Comparison of ENCODE assay signal across 12 cellular contexts in the genomic region with DNA sequence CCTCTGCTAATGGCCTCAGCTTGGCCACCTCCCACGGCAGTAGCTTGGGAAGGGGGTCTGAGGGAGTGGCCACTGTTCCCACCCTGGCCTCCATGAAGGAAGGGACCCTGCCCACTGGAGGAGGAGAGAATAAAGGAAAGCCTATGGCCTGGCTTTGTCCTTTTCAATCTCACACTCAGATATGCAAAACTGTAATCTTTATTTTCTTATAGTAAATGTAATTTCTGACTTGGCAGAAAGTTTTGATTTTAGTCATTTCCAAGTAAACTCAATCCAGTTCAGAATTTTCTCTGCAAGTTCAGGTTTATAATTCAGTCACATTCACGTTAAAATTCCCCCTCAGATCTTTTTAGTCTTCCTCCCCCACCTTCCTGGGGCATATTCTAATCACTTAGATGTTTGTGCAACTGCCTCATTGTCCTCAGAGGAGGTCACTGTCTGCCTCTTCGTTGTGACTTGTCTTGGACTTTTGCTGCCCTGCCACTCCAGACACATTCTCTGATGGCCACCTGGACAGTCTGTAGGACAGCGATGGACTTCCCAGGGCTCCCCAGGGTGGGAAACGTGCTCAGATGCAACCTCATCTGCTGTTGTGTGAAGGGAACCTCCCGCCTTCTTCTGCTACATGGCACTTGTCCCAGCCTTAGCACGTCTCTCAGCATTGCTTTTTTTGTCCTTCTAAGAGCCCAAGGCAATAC.
DNase-seq lines count a peak whose midpoint lies in the region; ATAC-seq and TF ChIP-seq lines count a peak whose summit lies in the region.
"Had no signal": no experiment of that assay in that cellular context is flagged by ENCODE, and none has a peak within 500 bp of the region (broad histone marks: within the 10 kb centered on the region; RNA-seq: fewer than 3 reads in every experiment).

No MANE protein-coding gene starts in this region.

- no peaks in the 10 kb centered on the region for H3K79me2 ChIP-seq in parathyroid adenoma

- peak overlapping the region; percentile 47 for H2AFZ ChIP-seq in parathyroid adenoma

- H3K36me3 ChIP-seq in SK-N-MC (ENCODE audit: insufficient read depth, low read length) (no peaks in the 10 kb centered on the region), parathyroid adenoma (ENCODE audit: control insufficient read depth, insufficient read depth, low read length) (no peaks in the 10 kb centered on the region)
- H3K36me3 ChIP-seq: transverse colon had no signal

- H3K4me1 ChIP-seq in parathyroid adenoma = peaks cover 10% of the 10 kb centered on the region

- H3K4me2 ChIP-seq in parathyroid adenoma (ENCODE audit: low read length) = no peak overlapping the region

- H3K9me3 ChIP-seq in SK-N-MC (ENCODE audit: low read depth, low read length) (no peaks in the 10 kb centered on the region), parathyroid adenoma (ENCODE audit: control insufficient read depth, low read length) (no peaks in the 10 kb centered on the region)
- H3K9me3 ChIP-seq: transverse colon had no signal

- peaks cover 0 to 2% (median 0%) of the 10 kb centered on the region in 7 donors for H3K9me3 Mint-ChIP-seq in CD14-positive monocyte

- DNase-seq in activated CD4-positive, CD25-positive, alpha-beta regulatory T cell (lab: John Stamatoyannopoulos, UW) = no peak
- DNase-seq in SK-N-MC (ENCODE audit: low read depth, low spot score) (no peak), CD14-positive monocyte (ENCODE audit: low spot score) (no peak)
- DNase-seq: activated naive CD4-positive, alpha-beta T cell treated with Interleukin-2 at 50 U/mL for 16 hours; naive B cell; NCI-H2227 treated with DMSO at 0.1 percent for 48 hours; transverse colon had no signal

- ATAC-seq in activated CD4-positive, CD25-positive, alpha-beta regulatory T cell treated with anti-CD3 and anti-CD28 coated beads, Interleukin-2, amount 50 U/mL, for 24 hours = peak; percentile 84 to 88
- ATAC-seq in GM21390 (IDR thresholded peaks at IDR 0.05; ENCODE audit: unreplicated experiment) = peak; percentile 49
- no peak for ATAC-seq in HG02642 (IDR thresholded peaks at IDR 0.05; ENCODE audit: poor library complexity, unreplicated experiment)
- no peak for ATAC-seq in GM21528 (IDR thresholded peaks at IDR 0.05; ENCODE audit: low FRiP score, unreplicated experiment)

- H3K4me3 Mint-ChIP-seq in CD14-positive monocyte = no peak overlapping the region
- H3K4me3 Mint-ChIP-seq: naive B cell had no signal

- H3K27ac ChIP-seq in SK-N-MC = peak overlapping the region; percentile 70
- H3K27ac ChIP-seq in parathyroid adenoma = no peak overlapping the region

- peak overlapping the region; percentile 42 for H3K4me3 ChIP-seq in SK-N-MC
- no peak overlapping the region for H3K4me3 ChIP-seq in parathyroid adenoma (ENCODE audit: low read depth, low read length)
- H3K4me3 ChIP-seq: transverse colon had no signal

- peaks cover 9% of the 10 kb centered on the region for H3K4me1 Mint-ChIP-seq in CD14-positive monocyte

- H3K27ac Mint-ChIP-seq in CD14-positive monocyte = no peak overlapping the region
- H3K27ac Mint-ChIP-seq: naive B cell had no signal

- intact Hi-C loops in CD14-positive monocyte (cut with micrococcal nuclease) = loop anchor here in 1 of 2 donors (10.0 kb wide), 1 partner anchor 55 kb away; no protein-coding TSS in a partner anchor

- TF ChIP-seq CTCF in parathyroid adenoma (IDR thresholded peaks at IDR 0.05) (no peak), CD14-positive monocyte (IDR thresholded peaks at IDR 0.05) (no peak)

- peaks cover 0 to 2% (median 0%) of the 10 kb centered on the region in 3 donors for H3K27me3 Mint-ChIP-seq in CD14-positive monocyte (ENCODE audit: low read depth in 3 of 3)

- H3K27me3 ChIP-seq in parathyroid adenoma (ENCODE audit: control insufficient read depth, insufficient read depth, low read length) = no peaks in the 10 kb centered on the region
- H3K27me3 ChIP-seq: transverse colon had no signal

- H3K36me3 Mint-ChIP-seq in CD14-positive monocyte = no peaks in the 10 kb centered on the region
- H3K36me3 Mint-ChIP-seq: naive B cell had no signal

- H3K9ac ChIP-seq in SK-N-MC (ENCODE audit: insufficient read length) (peak overlapping the region; percentile 44), parathyroid adenoma (no peak overlapping the region)

Comparison
In these comparisons a context has a peak if more than half of its experiments do, and no peak if none do; other contexts are left out.
1. ATAC-seq: peak in activated CD4-positive, CD25-positive, alpha-beta regulatory T cell treated with anti-CD3 and anti-CD28 coated beads, Interleukin-2, amount 50 U/mL, for 24 hours (2 of 2) and GM21390 (single experiment); none in HG02642 (single experiment) and GM21528 (single experiment).